ENCODE assay signal across 15 cellular contexts in genomic region chr14:38079886-38080285, GRCh38.
"Had no signal": no experiment of that assay in that cellular context is flagged by ENCODE, and none has a peak within 500 bp of the region (broad histone marks: within the 10 kb centered on the region; RNA-seq: fewer than 3 reads in every experiment).

No MANE protein-coding gene starts in this region.

- H3K9me3 Mint-ChIP-seq: activated T-helper 17 cell treated with anti-CD3 and anti-CD28 coated beads, Interleukin-2, amount 50 U/mL, for 72 hours had no signal

- ATAC-seq: gastrocnemius medialis, heart left ventricle, mucosa of descending colon, right cardiac atrium had no signal

- H3K27me3 Mint-ChIP-seq: activated T-helper 17 cell treated with anti-CD3 and anti-CD28 coated beads, Interleukin-2, amount 50 U/mL, for 72 hours had no signal

- DNase-seq: activated naive CD4-positive, alpha-beta T cell treated with Interleukin-2 at 50 U/mL for 16 hours; aorta; cerebellar nuclear complex; effector memory CD4-positive, alpha-beta T cell; gastrocnemius medialis; heart left ventricle; mucosa of descending colon; nephron progenitor cell; right cardiac atrium; stimulated activated CD4-positive, alpha-beta T cell treated with anti-CD3 and anti-CD28 coated beads, Interleukin-15, amount 100 ng/mL, for 24 hours; stimulated activated CD4-positive, alpha-beta T cell treated with anti-CD3 and anti-CD28 coated beads, Interleukin-4, amount 100 ng/mL, for 1 hour; stimulated activated naive CD4-positive, alpha-beta T cell treated with Interleukin-2 at 50 U/mL for 16 hours; T-helper 9 cell; trophoblast cell had no signal

- H3K4me1 Mint-ChIP-seq: nephron progenitor cell had no signal

- H3K4me3 Mint-ChIP-seq: nephron progenitor cell had no signal

- H3K27ac Mint-ChIP-seq: nephron progenitor cell had no signal
